Comparison of ENCODE assay signal across 1 cellular context in the genomic region with DNA sequence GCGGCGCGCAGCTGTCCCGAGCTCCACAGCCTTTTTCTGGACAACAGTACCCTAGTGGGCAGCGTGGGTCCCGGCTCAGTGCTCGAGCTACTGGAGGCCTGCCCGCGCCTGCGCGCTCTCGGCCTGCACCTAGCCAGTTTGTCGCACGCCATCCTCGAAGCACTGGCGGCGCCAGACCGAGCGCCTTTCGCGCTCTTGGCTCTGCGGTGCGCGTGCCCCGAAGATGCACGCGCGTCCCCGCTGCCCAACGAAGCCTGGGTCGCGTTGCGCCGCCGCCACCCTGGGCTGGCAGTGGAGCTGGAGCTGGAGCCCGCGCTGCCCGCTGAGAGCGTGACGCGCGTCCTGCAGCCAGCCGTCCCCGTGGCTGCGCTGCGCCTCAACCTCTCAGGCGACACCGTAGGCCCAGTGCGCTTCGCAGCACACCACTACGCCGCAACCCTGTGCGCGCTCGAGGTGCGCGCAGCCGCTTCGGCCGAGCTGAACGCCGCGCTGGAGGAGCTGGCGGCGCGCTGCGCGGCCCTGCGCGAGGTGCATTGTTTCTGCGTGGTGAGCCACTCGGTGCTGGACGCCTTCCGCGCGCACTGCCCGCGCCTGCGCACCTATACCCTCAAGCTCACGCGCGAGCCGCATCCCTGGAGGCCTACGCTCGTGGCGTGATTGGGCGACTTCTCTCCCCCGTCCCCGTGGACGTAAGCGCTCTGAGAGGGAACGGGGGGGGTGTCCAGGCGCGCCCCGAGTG.
TF ChIP-seq lines count a peak whose summit lies in the region.

No MANE protein-coding gene starts in this region.

TF ChIP-seq in neural cell, 6 proteins besides CTCF, POLR2A, EP300 and RAD21 (continued from another document):
- no peak for TF ChIP-seq SMC3 (conservative IDR thresholded peaks at IDR 0.05; ENCODE audit: poor library complexity)
- TF ChIP-seq TAF1 (IDR thresholded peaks at IDR 0.05; ENCODE audit: low read depth), result peak; percentile 71
- TF ChIP-seq, protein P1, sequence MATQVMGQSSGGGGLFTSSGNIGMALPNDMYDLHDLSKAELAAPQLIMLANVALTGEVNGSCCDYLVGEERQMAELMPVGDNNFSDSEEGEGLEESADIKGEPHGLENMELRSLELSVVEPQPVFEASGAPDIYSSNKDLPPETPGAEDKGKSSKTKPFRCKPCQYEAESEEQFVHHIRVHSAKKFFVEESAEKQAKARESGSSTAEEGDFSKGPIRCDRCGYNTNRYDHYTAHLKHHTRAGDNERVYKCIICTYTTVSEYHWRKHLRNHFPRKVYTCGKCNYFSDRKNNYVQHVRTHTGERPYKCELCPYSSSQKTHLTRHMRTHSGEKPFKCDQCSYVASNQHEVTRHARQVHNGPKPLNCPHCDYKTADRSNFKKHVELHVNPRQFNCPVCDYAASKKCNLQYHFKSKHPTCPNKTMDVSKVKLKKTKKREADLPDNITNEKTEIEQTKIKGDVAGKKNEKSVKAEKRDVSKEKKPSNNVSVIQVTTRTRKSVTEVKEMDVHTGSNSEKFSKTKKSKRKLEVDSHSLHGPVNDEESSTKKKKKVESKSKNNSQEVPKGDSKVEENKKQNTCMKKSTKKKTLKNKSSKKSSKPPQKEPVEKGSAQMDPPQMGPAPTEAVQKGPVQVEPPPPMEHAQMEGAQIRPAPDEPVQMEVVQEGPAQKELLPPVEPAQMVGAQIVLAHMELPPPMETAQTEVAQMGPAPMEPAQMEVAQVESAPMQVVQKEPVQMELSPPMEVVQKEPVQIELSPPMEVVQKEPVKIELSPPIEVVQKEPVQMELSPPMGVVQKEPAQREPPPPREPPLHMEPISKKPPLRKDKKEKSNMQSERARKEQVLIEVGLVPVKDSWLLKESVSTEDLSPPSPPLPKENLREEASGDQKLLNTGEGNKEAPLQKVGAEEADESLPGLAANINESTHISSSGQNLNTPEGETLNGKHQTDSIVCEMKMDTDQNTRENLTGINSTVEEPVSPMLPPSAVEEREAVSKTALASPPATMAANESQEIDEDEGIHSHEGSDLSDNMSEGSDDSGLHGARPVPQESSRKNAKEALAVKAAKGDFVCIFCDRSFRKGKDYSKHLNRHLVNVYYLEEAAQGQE (IDR thresholded peaks at IDR 0.05; ENCODE audit: borderline replicate concordance), result no peak
